Comparison of ENCODE assay signal across 21 cellular contexts in the genomic region with DNA sequence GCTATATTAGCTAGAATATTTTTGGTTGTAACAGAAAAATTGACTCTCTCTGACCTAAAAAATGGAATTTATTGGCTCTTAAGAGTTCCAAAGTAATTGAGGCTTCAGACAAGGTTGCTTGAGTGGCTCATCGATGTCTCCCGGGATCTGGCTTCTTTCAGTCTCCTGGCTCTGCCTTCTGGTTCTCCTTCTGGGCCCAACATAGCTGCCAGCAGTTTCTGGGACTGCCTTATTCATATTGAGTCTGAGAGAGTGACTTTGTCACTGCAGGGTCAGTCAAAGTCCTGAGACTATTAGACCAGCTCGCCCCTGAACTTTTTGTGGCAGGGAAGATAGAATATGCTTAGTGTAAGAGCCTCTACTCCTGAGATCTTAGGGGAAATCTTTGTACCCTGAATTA.
DNase-seq lines count a peak whose midpoint lies in the region; ATAC-seq and TF ChIP-seq lines count a peak whose summit lies in the region.
"Had no signal": no experiment of that assay in that cellular context is flagged by ENCODE, and none has a peak within 500 bp of the region (broad histone marks: within the 10 kb centered on the region; RNA-seq: fewer than 3 reads in every experiment).

No MANE protein-coding gene starts in this region.

- H3K79me1 ChIP-seq in H9 (ENCODE audit: insufficient read depth, low read depth, low read length, poor library complexity, severe bottlenecking), result no peaks in the 10 kb centered on the region

- H3K9me3 Mint-ChIP-seq in H9 (no peaks in the 10 kb centered on the region), brain (peaks cover 0 to 2% (median 0%) of the 10 kb centered on the region in 5 experiments)
- H3K9me3 Mint-ChIP-seq: CD4-positive, alpha-beta memory T cell; immature natural killer cell; natural killer cell treated with Interleukin-12 subunit alpha and Interleukin-12 subunit beta and Interleukin-15 and Interleukin-18, amount 100 ng/mL, for 72 hours had no signal

- H3K4me2 ChIP-seq in H9 (ENCODE audit: insufficient read depth, insufficient read length, low read length), result no peak overlapping the region

- DNase-seq in H9, result no peak
- DNase-seq in right atrium auricular region (ENCODE audit: low spot score), result no peak
- peak; percentile 39 for DNase-seq in pons (ENCODE audit: low spot score)
- no peak for DNase-seq in T-helper 1 cell
- DNase-seq in NCI-H1930 (lab: John Stamatoyannopoulos, UW), result no peak
- DNase-seq: activated CD4-positive, CD25-positive, alpha-beta regulatory T cell treated with anti-CD3 and anti-CD28 coated beads, Interleukin-2, amount 50 U/mL, for 72 hours; activated CD8-positive, alpha-beta memory T cell treated with anti-CD3 and anti-CD28 coated beads, Interleukin-2, amount 50 U/mL, for 4 hours; activated gamma-delta T cell treated with Interleukin-2 at 50 U/mL for 16 hours; CD4-positive, alpha-beta memory T cell; colonic mucosa; DND-41; immature natural killer cell; mammary epithelial cell; NCI-H1436 treated with DMSO at 0.1 percent for 48 hours; retina; stimulated activated naive CD8-positive, alpha-beta T cell treated with anti-CD3 and anti-CD28 coated beads, Interleukin-15, Interleukin-2, amounts not matched to agents 100 U/mL and 50 U/mL, for 24 hours had no signal

- H3K27me3 Mint-ChIP-seq in H9 (ENCODE audit: low read depth) (no peaks in the 10 kb centered on the region), brain (no peaks in the 10 kb centered on the region)
- H3K27me3 Mint-ChIP-seq: CD4-positive, alpha-beta memory T cell; natural killer cell treated with Interleukin-12 subunit alpha and Interleukin-12 subunit beta and Interleukin-15 and Interleukin-18, amount 100 ng/mL, for 72 hours had no signal

- H3K4ac ChIP-seq in H9 (ENCODE audit: low read depth, low read length), result no peak overlapping the region

- no peak overlapping the region for H2BK15ac ChIP-seq in H9 (ENCODE audit: low read depth, low read length)

- TF ChIP-seq CTCF in H9 (conservative IDR thresholded peaks at IDR 0.05), result no peak
- TF ChIP-seq CTCF in brain (conservative IDR thresholded peaks at IDR 0.05), result no peak
- no peak for TF ChIP-seq CTCF in right atrium auricular region (IDR thresholded peaks at IDR 0.05)

- H2BK5ac ChIP-seq in H9 (ENCODE audit: insufficient read length, low read length), result no peak overlapping the region

- peaks cover 5% of the 10 kb centered on the region; the same call in 1 of the 2 replicates for H3K79me2 ChIP-seq in H9 (ENCODE audit: insufficient read depth, low read length)

- H3K4me1 Mint-ChIP-seq in H9 (peaks cover 75 to 80% of the 10 kb centered on the region in 2 experiments), brain (peaks cover 48% of the 10 kb centered on the region)
- H3K4me1 Mint-ChIP-seq: immature natural killer cell had no signal

- H4K91ac ChIP-seq in H9 (ENCODE audit: insufficient read length, low read depth, low read length), result no peak overlapping the region

- no peak overlapping the region for H2BK120ac ChIP-seq in H9 (ENCODE audit: low read depth, low read length, poor library complexity, severe bottlenecking)

- H4K8ac ChIP-seq in H9 (replicated peaks; ENCODE audit: insufficient read length, low read depth, low read length), result no peak overlapping the region

- no peak overlapping the region for H2BK20ac ChIP-seq in H9 (ENCODE audit: low read depth, low read length, poor library complexity, severe bottlenecking)

- H3K18ac ChIP-seq in H9 (ENCODE audit: insufficient read length, low read depth, low read length), result no peak overlapping the region

- H3K4me1 ChIP-seq in H9 (ENCODE audit: insufficient read depth, low read length) (peaks cover 20% of the 10 kb centered on the region), right atrium auricular region (peaks cover 0 to 24% of the 10 kb centered on the region in 2 donors)

- WGBS in H9 (ENCODE audit: extremely low coverage, insufficient read length, low lambda C conversion rate), result no CpG with 5 or more reads among the region's 3 CpGs

- no peak overlapping the region for H3T11ph ChIP-seq in H9 (ENCODE audit: low read length)

- H3K27ac Mint-ChIP-seq in H9 (peak overlapping the region; percentile 94 to 100 (median 97)), brain (peak overlapping the region in 4 of 5 experiments; percentile 35 to 95 (median 82))
- H3K27ac Mint-ChIP-seq: immature natural killer cell; natural killer cell treated with Interleukin-12 subunit alpha and Interleukin-12 subunit beta and Interleukin-15 and Interleukin-18, amount 100 ng/mL, for 72 hours had no signal

- H3K9ac ChIP-seq in H9 (ENCODE audit: extremely low read depth, insufficient read length, low read length), result no peak overlapping the region

- H3K27ac ChIP-seq in H9 (ENCODE audit: insufficient read length, low read depth, low read length), result peak overlapping the region; percentile 63
- peak overlapping the region; percentile 13 to 25 for H3K27ac ChIP-seq in right atrium auricular region
- H3K27ac ChIP-seq: colonic mucosa had no signal

- H3K23me2 ChIP-seq in H9 (ENCODE audit: insufficient read length, low read depth, low read length, poor library complexity, severe bottlenecking), result no peaks in the 10 kb centered on the region

- ATAC-seq in HG02973 (IDR thresholded peaks at IDR 0.05; ENCODE audit: unreplicated experiment), result no peak
- ATAC-seq in GM19455 (IDR thresholded peaks at IDR 0.05; ENCODE audit: unreplicated experiment), result no peak
- ATAC-seq: HCT116; natural killer cell treated with Interleukin-12 subunit alpha and Interleukin-12 subunit beta and Interleukin-15 and Interleukin-18, amount 100 ng/mL, for 72 hours; stimulated activated naive CD8-positive, alpha-beta T cell treated with anti-CD3 and anti-CD28 coated beads, Interleukin-15, Interleukin-2, amounts not matched to agents 100 U/mL and 50 U/mL, for 24 hours had no signal

- no peaks in the 10 kb centered on the region for H3K36me3 ChIP-seq in right atrium auricular region
- H3K36me3 ChIP-seq: colonic mucosa had no signal

- H2BK12ac ChIP-seq in H9 (ENCODE audit: insufficient read length, low read depth, low read length), result peak overlapping the region; percentile 21

- H3K14ac ChIP-seq in H9 (ENCODE audit: insufficient read depth, low read length), result no peak overlapping the region

- no peak overlapping the region for H4K5ac ChIP-seq in H9 (ENCODE audit: insufficient read length, low read depth, low read length)

- H4K20me1 ChIP-seq in H9 (ENCODE audit: control insufficient read depth, insufficient read depth, insufficient read length), result no peaks in the 10 kb centered on the region

- H3K36me3 Mint-ChIP-seq in H9 (ENCODE audit: insufficient read depth in 1 of 3, low read depth in 3 of 3) (peaks cover 11 to 16% (median 16%) of the 10 kb centered on the region in 3 experiments; a peak in 6 of 7 replicates), brain (peaks cover 15% of the 10 kb centered on the region)
- H3K36me3 Mint-ChIP-seq: natural killer cell treated with Interleukin-12 subunit alpha and Interleukin-12 subunit beta and Interleukin-15 and Interleukin-18, amount 100 ng/mL, for 72 hours had no signal

- no peak overlapping the region for H2AFZ ChIP-seq in H9 (ENCODE audit: low read length)

- H3K9me3 ChIP-seq in H9 (ENCODE audit: control insufficient read depth, low read depth, low read length), result no peaks in the 10 kb centered on the region
- no peaks in the 10 kb centered on the region for H3K9me3 ChIP-seq in right atrium auricular region
- H3K9me3 ChIP-seq: colonic mucosa had no signal

- H3K27me3 ChIP-seq in H9 (ENCODE audit: insufficient read depth, low read length) (no peaks in the 10 kb centered on the region), right atrium auricular region (no peaks in the 10 kb centered on the region)
- H3K27me3 ChIP-seq: colonic mucosa had no signal

- no peak overlapping the region for H3K56ac ChIP-seq in H9 (ENCODE audit: insufficient read length, low read depth, low read length)

- no peak overlapping the region for H3K4me3 ChIP-seq in right atrium auricular region
- H3K4me3 ChIP-seq: colonic mucosa had no signal

- no peak overlapping the region for H2AK5ac ChIP-seq in H9 (ENCODE audit: insufficient read length, low read length)

- H3K4me3 Mint-ChIP-seq in H9, result no peak overlapping the region
- peak overlapping the region in 1 of 5 experiments; percentile 44 for H3K4me3 Mint-ChIP-seq in brain
- H3K4me3 Mint-ChIP-seq: CD4-positive, alpha-beta memory T cell; immature natural killer cell; natural killer cell treated with Interleukin-12 subunit alpha and Interleukin-12 subunit beta and Interleukin-15 and Interleukin-18, amount 100 ng/mL, for 72 hours had no signal

- no peak overlapping the region for H3K23ac ChIP-seq in H9 (ENCODE audit: insufficient read length, low read depth, low read length)
